In the genomic region with DNA sequence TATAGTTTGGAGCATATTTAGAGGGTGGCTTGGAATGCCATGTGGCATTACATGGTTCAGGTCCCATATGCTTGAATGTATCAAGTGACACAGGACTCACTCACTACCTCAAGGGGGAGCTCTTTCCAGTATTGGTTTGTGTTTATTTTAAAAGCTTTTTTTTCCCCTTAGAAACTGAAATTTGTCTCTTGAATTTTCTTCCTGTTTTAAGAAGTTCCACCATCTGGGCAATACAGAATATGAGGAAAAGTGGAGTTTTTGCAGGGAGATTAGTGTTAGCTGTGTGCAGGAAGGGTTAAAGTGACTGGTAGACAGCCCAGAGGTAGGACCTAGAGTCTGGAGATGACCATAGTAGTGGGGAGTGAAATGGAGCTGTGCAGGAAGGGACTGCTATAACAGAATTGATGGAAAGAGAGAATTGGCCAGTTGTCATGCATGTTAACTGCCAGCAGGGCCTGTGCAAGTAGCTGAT, we compare ENCODE assay signal across 8 cellular contexts. TPM values are rescaled to one million over a fixed set of nuclear protein-coding genes. Genes with fewer than 3 reads are reported as not detected.
A peak's percentile ranks its signal among the peaks of the same experiment; 100 is the strongest.
DNase-seq lines count a peak whose midpoint lies in the region; ATAC-seq and TF ChIP-seq lines count a peak whose summit lies in the region.

No MANE protein-coding gene starts in this region.

- no peak overlapping the region for H2AFZ ChIP-seq in smooth muscle cell (ENCODE audit: low read depth)

- DNase-seq in HFF-Myc (ENCODE audit: extremely low read depth, low read depth) (peak; percentile 47), SK-MEL-5 (ENCODE audit: low read depth, low spot score) (peak; percentile 60), smooth muscle cell (lab: John Stamatoyannopoulos, UW; ENCODE audit: unreplicated experiment) (no peak), COLO668 (lab: John Stamatoyannopoulos, UW; ENCODE audit: unreplicated experiment) (no peak)

- H3K9me3 ChIP-seq in DOHH2 (ENCODE audit: control insufficient read depth, insufficient read depth, low read length) (no peaks in the 10 kb centered on the region), gastroesophageal sphincter (no peaks in the 10 kb centered on the region), smooth muscle cell (replicated peaks; ENCODE audit: low read depth) (no peaks in the 10 kb centered on the region)

- TF ChIP-seq POLR2A in gastroesophageal sphincter (IDR thresholded peaks at IDR 0.05) = no peak

- no peaks in the 10 kb centered on the region for H3K9me2 ChIP-seq in DOHH2 (replicated peaks; ENCODE audit: control insufficient read depth, low read length)

- TF ChIP-seq EP300 in gastroesophageal sphincter (IDR thresholded peaks at IDR 0.05) = no peak

- H3K4me2 ChIP-seq in DOHH2 (ENCODE audit: low read length) = no peak overlapping the region
- no peak overlapping the region for H3K4me2 ChIP-seq in smooth muscle cell

- H4K20me1 ChIP-seq in DOHH2 (ENCODE audit: control insufficient read depth, insufficient read depth, low read depth, low read length) (no peaks in the 10 kb centered on the region; the same call in 1 of the 2 replicates), smooth muscle cell (ENCODE audit: low read depth) (peaks cover 98% of the 10 kb centered on the region)

- H3K79me2 ChIP-seq in DOHH2 (ENCODE audit: control insufficient read depth, low read length) (no peaks in the 10 kb centered on the region), smooth muscle cell (ENCODE audit: low read depth) (peaks cover 98% of the 10 kb centered on the region)

- peak; percentile 82 for TF ChIP-seq CTCF in DOHH2 (IDR thresholded peaks at IDR 0.05; ENCODE audit: low read depth, low read length, poor library complexity, severe bottlenecking)
- peak; percentile 65 for TF ChIP-seq CTCF in HFF-Myc (IDR thresholded peaks at IDR 0.05; ENCODE audit: low read depth, low read length, missing control alignments)
- peak; percentile 18 to 42 (median 30) for TF ChIP-seq CTCF in gastroesophageal sphincter (IDR thresholded peaks at IDR 0.05)
- peak; percentile 55 for TF ChIP-seq CTCF in smooth muscle cell (IDR thresholded peaks at IDR 0.05; ENCODE audit: borderline replicate concordance, insufficient read depth, poor library complexity, severe bottlenecking)

- H3K9ac ChIP-seq in smooth muscle cell (ENCODE audit: low read depth) = no peak overlapping the region

- H3K27ac ChIP-seq in DOHH2 (ENCODE audit: low read depth, low read length) (no peak overlapping the region), gastroesophageal sphincter (no peak overlapping the region), smooth muscle cell (ENCODE audit: low read depth) (peak overlapping the region; percentile 44)

- H3K36me3 ChIP-seq in DOHH2 (ENCODE audit: control insufficient read depth, low read length) (no peaks in the 10 kb centered on the region), gastroesophageal sphincter (peaks cover 3 to 10% of the 10 kb centered on the region in 2 donors), smooth muscle cell (ENCODE audit: low read depth) (peaks cover 7% of the 10 kb centered on the region)

- in situ Hi-C loops in SK-MEL-5 (cut with HindIII; ENCODE audit: low pct_unique_long_range_greater_than_20kb, low sequenced_read_pairs) = no loop called here

- H3K4me1 ChIP-seq in DOHH2 (ENCODE audit: control insufficient read depth, low read length) (peaks cover 3% of the 10 kb centered on the region; the same call in 1 of the 2 replicates), gastroesophageal sphincter (peaks cover 9 to 78% (median 19%) of the 10 kb centered on the region in 3 donors), smooth muscle cell (ENCODE audit: low read depth) (peaks cover 5% of the 10 kb centered on the region)

- H3K27me3 ChIP-seq in DOHH2 (ENCODE audit: control insufficient read depth, low read length) (no peaks in the 10 kb centered on the region), gastroesophageal sphincter (no peaks in the 10 kb centered on the region), smooth muscle cell (ENCODE audit: low read depth) (no peaks in the 10 kb centered on the region)

- H3K4me3 ChIP-seq in DOHH2 (ENCODE audit: low read length) = no peak overlapping the region
- no peak overlapping the region for H3K4me3 ChIP-seq in HFF-Myc (replicated peaks; ENCODE audit: low read depth, low read length)
- no peak overlapping the region for H3K4me3 ChIP-seq in gastroesophageal sphincter
- no peak overlapping the region for H3K4me3 ChIP-seq in smooth muscle cell

- H3F3A ChIP-seq in DOHH2 (ENCODE audit: control insufficient read depth, insufficient read depth) = no peaks in the 10 kb centered on the region
- peaks cover 15% of the 10 kb centered on the region for H3F3A ChIP-seq in smooth muscle cell (ENCODE audit: low read depth)

- ATAC-seq in gastroesophageal sphincter (no peak), GM19328 (IDR thresholded peaks at IDR 0.05; ENCODE audit: unreplicated experiment) (no peak), HG03460 (IDR thresholded peaks at IDR 0.05; ENCODE audit: unreplicated experiment) (no peak)

RNA-seq across cellular contexts. Expression of a gene that starts 36.6 kb away (rescaled TPM):
- 311 and 315 TPM in 2 replicates for total RNA-seq in SK-MEL-5 (2014; rRNA removed; shearing (Covaris generic))
- polyA plus RNA-seq in SK-MEL-5 (2015; cell fraction: cytosol; rRNA removed) = 324 and 426 TPM in 2 replicates
- 230 and 267 TPM in 2 replicates for polyA plus RNA-seq in SK-MEL-5 (2015; cell fraction: nucleus; rRNA removed)
- 100 to 1,000 TPM; 289 to 425 (median 365) TPM for total RNA-seq in gastroesophageal sphincter
- total RNA-seq in smooth muscle cell = 251 and 285 TPM in 2 replicates
- 148 and 149 TPM in 2 replicates for polyA plus RNA-seq in smooth muscle cell

Comparison
In these comparisons a context has a peak if more than half of its experiments do, and no peak if none do; other contexts are left out.
1. CTCF ChIP-seq: peak in every context shown above with its lines; median percentile 82 in DOHH2; 65 in HFF-Myc; 55 in smooth muscle cell; 30 in gastroesophageal sphincter.
2. DNase-seq: peak in HFF-Myc (single experiment) and SK-MEL-5 (single experiment); none in smooth muscle cell (single experiment) and COLO668 (single experiment).